18 cellular contexts compared by ENCODE assay signal in genomic region chr1:143699115-143699514, GRCh38.
DNase-seq lines count a peak whose midpoint lies in the region; ATAC-seq and TF ChIP-seq lines count a peak whose summit lies in the region.
"Had no signal": no experiment of that assay in that cellular context is flagged by ENCODE, and none has a peak within 500 bp of the region (broad histone marks: within the 10 kb centered on the region; RNA-seq: fewer than 3 reads in every experiment).

No MANE protein-coding gene starts in this region.

- no peak overlapping the region for H3K18ac ChIP-seq in trophoblast cell (ENCODE audit: low read length)

- H3K4me3 ChIP-seq in coronary artery (peak overlapping the region; percentile 60), trophoblast cell (ENCODE audit: low read depth, low read length) (no peak overlapping the region)
- H3K4me3 ChIP-seq: A549 had no signal

- POLR2A ChIA-PET in activated CD4-positive, alpha-beta T cell treated with anti-CD3 and anti-CD28 coated beads, Interleukin-2, amount 10 ng/mL, durations not matched to agents 7 days and 5 days (lab: Charles Lee): no interaction called here
- POLR2A ChIA-PET in activated CD4-positive, alpha-beta T cell treated with anti-CD3 and anti-CD28 coated beads for 36 hours (lab: Charles Lee): no interaction called here

- no peak for DNase-seq in activated CD4-positive, alpha-beta T cell treated with anti-CD3 and anti-CD28 coated beads, Interleukin-2, amount 10 ng/mL, durations not matched to agents 7 days and 5 days
- no peak for DNase-seq in activated CD4-positive, alpha-beta T cell treated with anti-CD3 and anti-CD28 coated beads for 36 hours
- DNase-seq in KBM-7 (peak; percentile 47), coronary artery (ENCODE audit: low spot score) (no peak), trophoblast cell (no peak), cerebellum (ENCODE audit: low spot score) (no peak), NCI-H2196 treated with DMSO at 0.1 percent for 48 hours (lab: John Stamatoyannopoulos, UW; ENCODE audit: unreplicated experiment) (no peak)
- no peak for DNase-seq in activated CD4-positive, alpha-beta T cell treated with anti-CD3 and anti-CD28 coated beads for 48 hours
- DNase-seq: activated CD8-positive, alpha-beta memory T cell treated with anti-CD3 and anti-CD28 coated beads, Interleukin-2, amount 50 U/mL, for 4 hours; activated naive CD4-positive, alpha-beta T cell treated with anti-CD3 and anti-CD28 coated beads, Interleukin-2, amount 10 ng/mL, durations not matched to agents 7 days and 5 days; CD8-positive, alpha-beta T cell; EL; endodermal cell; NCI-H510A; stimulated activated CD4-positive, alpha-beta T cell treated with anti-CD3 and anti-CD28 coated beads, Interleukin-2, amount 100 ng/mL, for 48 hours; tibial artery had no signal

- H4K91ac ChIP-seq in trophoblast cell (ENCODE audit: low read depth, low read length): no peak overlapping the region

- peaks cover 54% of the 10 kb centered on the region for H3K27me3 Mint-ChIP-seq in activated CD4-positive, alpha-beta T cell treated with anti-CD3 and anti-CD28 coated beads, Interleukin-2, amount 10 ng/mL, durations not matched to agents 7 days and 5 days
- H3K27me3 Mint-ChIP-seq in activated CD4-positive, alpha-beta T cell treated with anti-CD3 and anti-CD28 coated beads for 36 hours: peaks cover 56% of the 10 kb centered on the region

- H3K27ac ChIP-seq in coronary artery (peak overlapping the region in 1 of 2 donors; percentile 11), trophoblast cell (ENCODE audit: low read depth, low read length) (no peak overlapping the region)
- H3K27ac ChIP-seq: A549, tibial artery had no signal

- intact Hi-C loops in activated CD4-positive, alpha-beta T cell treated with anti-CD3 and anti-CD28 coated beads for 36 hours (cut with DNase I, micrococcal nuclease): no loop called here

- H4K12ac ChIP-seq in trophoblast cell (ENCODE audit: low read depth, low read length): no peak overlapping the region

- H2AFZ ChIP-seq in trophoblast cell (ENCODE audit: insufficient read depth, low read length, poor library complexity): no peak overlapping the region

- no peak for TF ChIP-seq CTCF in coronary artery (IDR thresholded peaks at IDR 0.05)

- H3K36me3 Mint-ChIP-seq in activated CD4-positive, alpha-beta T cell treated with anti-CD3 and anti-CD28 coated beads, Interleukin-2, amount 10 ng/mL, durations not matched to agents 7 days and 5 days (ENCODE audit: low read depth): peaks cover 4% of the 10 kb centered on the region
- no peaks in the 10 kb centered on the region for H3K36me3 Mint-ChIP-seq in activated CD4-positive, alpha-beta T cell treated with anti-CD3 and anti-CD28 coated beads for 36 hours (ENCODE audit: low read depth)
- H3K36me3 Mint-ChIP-seq: CD8-positive, alpha-beta T cell had no signal

- no peaks in the 10 kb centered on the region for H3K79me1 ChIP-seq in trophoblast cell (ENCODE audit: low read length)

- no peak overlapping the region for H3K4ac ChIP-seq in trophoblast cell (ENCODE audit: low read depth, low read length)

- no peak overlapping the region for H2BK12ac ChIP-seq in trophoblast cell (ENCODE audit: low read length)

- CTCF ChIA-PET in activated CD4-positive, alpha-beta T cell treated with anti-CD3 and anti-CD28 coated beads, Interleukin-2, amount 10 ng/mL, durations not matched to agents 7 days and 5 days (lab: Charles Lee): interaction anchor here (0.6 kb wide), 1 partner anchor 14 kb away, joined by 3 read pairs; no protein-coding TSS in a partner anchor
- CTCF ChIA-PET in activated CD4-positive, alpha-beta T cell treated with anti-CD3 and anti-CD28 coated beads for 36 hours (lab: Charles Lee): no interaction called here

- in situ Hi-C loops in KBM-7 (cut with MboI; ENCODE audit: low pct_unique_long_range_greater_than_20kb, low sequenced_read_pairs): no loop called here

- no peak overlapping the region for H2BK5ac ChIP-seq in trophoblast cell (ENCODE audit: low read depth, low read length, poor library complexity)

- H3K14ac ChIP-seq in trophoblast cell (ENCODE audit: low read length): no peak overlapping the region

- peaks cover 2% of the 10 kb centered on the region for H3K9me3 Mint-ChIP-seq in activated CD4-positive, alpha-beta T cell treated with anti-CD3 and anti-CD28 coated beads, Interleukin-2, amount 10 ng/mL, durations not matched to agents 7 days and 5 days
- no peaks in the 10 kb centered on the region for H3K9me3 Mint-ChIP-seq in activated CD4-positive, alpha-beta T cell treated with anti-CD3 and anti-CD28 coated beads for 36 hours (ENCODE audit: low read depth)
- H3K9me3 Mint-ChIP-seq: CD8-positive, alpha-beta T cell had no signal

- H3K27me3 ChIP-seq in trophoblast cell (ENCODE audit: insufficient read depth, low read length): no peaks in the 10 kb centered on the region

- no peak for ATAC-seq in activated CD4-positive, alpha-beta T cell treated with anti-CD3 and anti-CD28 coated beads for 36 hours
- ATAC-seq: CD8-positive, alpha-beta T cell had no signal

- H3K79me2 ChIP-seq in trophoblast cell (ENCODE audit: control insufficient read depth, insufficient read depth, low read length, poor library complexity): no peaks in the 10 kb centered on the region

- H3K4me1 ChIP-seq in trophoblast cell (ENCODE audit: control insufficient read depth in 1 of 2, insufficient read depth in 2 of 2, low read length in 2 of 2): peaks cover 0 to 2% of the 10 kb centered on the region in 2 experiments
- H3K4me1 ChIP-seq: A549 had no signal

- H3K36me3 ChIP-seq in trophoblast cell (ENCODE audit: control insufficient read depth in 1 of 2, insufficient read depth in 2 of 2, low read length in 2 of 2): no peaks in the 10 kb centered on the region
- H3K36me3 ChIP-seq: tibial artery had no signal

- no peak overlapping the region for H3K4me3 Mint-ChIP-seq in activated CD4-positive, alpha-beta T cell treated with anti-CD3 and anti-CD28 coated beads, Interleukin-2, amount 10 ng/mL, durations not matched to agents 7 days and 5 days
- no peak overlapping the region for H3K4me3 Mint-ChIP-seq in activated CD4-positive, alpha-beta T cell treated with anti-CD3 and anti-CD28 coated beads for 36 hours
- H3K4me3 Mint-ChIP-seq: activated naive CD4-positive, alpha-beta T cell treated with anti-CD3 and anti-CD28 coated beads, Interleukin-2, amount 10 ng/mL, durations not matched to agents 7 days and 5 days; CD8-positive, alpha-beta T cell; endodermal cell; neural crest cell had no signal

- H3K23ac ChIP-seq in trophoblast cell (ENCODE audit: low read length): no peak overlapping the region

- H3K9ac ChIP-seq in trophoblast cell (ENCODE audit: low read length): no peak overlapping the region

- H3K4me1 Mint-ChIP-seq in activated CD4-positive, alpha-beta T cell treated with anti-CD3 and anti-CD28 coated beads, Interleukin-2, amount 10 ng/mL, durations not matched to agents 7 days and 5 days: peaks cover 4% of the 10 kb centered on the region
- H3K4me1 Mint-ChIP-seq in activated CD4-positive, alpha-beta T cell treated with anti-CD3 and anti-CD28 coated beads for 36 hours: peaks cover 10% of the 10 kb centered on the region
- H3K4me1 Mint-ChIP-seq: endodermal cell, neural crest cell had no signal

- H3K4me2 ChIP-seq in trophoblast cell (ENCODE audit: low read length): peak overlapping the region; percentile 51
- H3K4me2 ChIP-seq: A549 had no signal

- no CpG with 5 or more reads among the region's 17 CpGs for WGBS in trophoblast cell (ENCODE audit: extremely low coverage, insufficient coverage, insufficient read length)

- peak overlapping the region; percentile 25 for H3K27ac Mint-ChIP-seq in activated CD4-positive, alpha-beta T cell treated with anti-CD3 and anti-CD28 coated beads, Interleukin-2, amount 10 ng/mL, durations not matched to agents 7 days and 5 days
- H3K27ac Mint-ChIP-seq in activated CD4-positive, alpha-beta T cell treated with anti-CD3 and anti-CD28 coated beads for 36 hours: no peak overlapping the region
- H3K27ac Mint-ChIP-seq: activated naive CD4-positive, alpha-beta T cell treated with anti-CD3 and anti-CD28 coated beads, Interleukin-2, amount 10 ng/mL, durations not matched to agents 7 days and 5 days; CD8-positive, alpha-beta T cell; endodermal cell had no signal

- H2AK5ac ChIP-seq in trophoblast cell (ENCODE audit: low read length): no peak overlapping the region

- H4K8ac ChIP-seq in trophoblast cell (ENCODE audit: low read depth, low read length): no peak overlapping the region

- H3K9me3 ChIP-seq in trophoblast cell (ENCODE audit: insufficient read depth, low read depth, low read length): no peaks in the 10 kb centered on the region
- H3K9me3 ChIP-seq: A549, tibial artery had no signal

- no peak overlapping the region for H2BK120ac ChIP-seq in trophoblast cell (ENCODE audit: insufficient read depth, low read length, poor library complexity)
